8 cellular contexts compared by ENCODE assay signal in the genomic region with DNA sequence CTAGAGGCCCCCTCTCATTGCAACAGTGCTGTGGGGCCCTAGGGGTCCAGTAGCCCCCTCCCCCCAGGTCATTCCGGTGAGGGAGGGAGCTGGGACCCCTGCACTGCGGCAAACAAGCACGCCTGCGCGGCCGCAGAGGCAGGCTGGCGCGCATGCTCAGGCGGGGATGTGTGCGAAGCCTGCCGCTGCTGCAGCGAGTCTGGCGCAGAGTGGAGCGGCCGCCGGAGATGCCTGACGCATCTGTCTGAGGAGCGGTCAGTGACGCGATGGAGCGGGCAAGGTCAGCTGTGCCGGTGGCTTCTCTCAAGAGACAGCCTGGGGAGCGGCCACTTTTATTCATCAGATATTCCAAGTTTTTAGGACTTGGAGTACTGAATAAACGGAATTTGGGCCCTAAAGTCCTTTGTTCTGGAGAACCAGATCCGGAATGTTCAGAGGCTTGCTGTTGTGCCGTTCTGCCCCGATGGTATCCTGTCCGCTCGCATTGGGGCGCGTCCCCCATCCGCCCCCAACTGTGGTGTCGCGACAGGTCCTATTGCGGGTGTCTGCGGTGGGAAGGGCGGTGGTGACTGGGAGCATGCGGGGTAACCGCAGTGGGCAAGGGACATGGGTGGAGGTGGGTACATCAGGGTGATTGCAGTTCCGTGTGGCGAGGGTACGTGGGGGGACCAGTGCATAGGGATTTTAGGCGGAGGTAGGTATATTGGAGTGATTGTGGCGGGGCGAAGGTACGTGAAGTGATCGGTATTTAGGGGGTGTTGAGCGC. TPM values are rescaled to one million over a fixed set of nuclear protein-coding genes. Genes with fewer than 3 reads are reported as not detected.
A peak's percentile ranks its signal among the peaks of the same experiment; 100 is the strongest.
DNase-seq lines count a peak whose midpoint lies in the region; ATAC-seq and TF ChIP-seq lines count a peak whose summit lies in the region.

A gene (plus strand): TSS at position 205 of the 766 bp plus-strand sequence. CDS start 19,467 bp downstream, outside the sequence.
A gene with protein sequence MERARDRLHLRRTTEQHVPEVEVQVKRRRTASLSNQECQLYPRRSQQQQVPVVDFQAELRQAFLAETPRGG (plus strand): TSS at position 205 of the 766 bp plus-strand sequence. CDS start 62 bp downstream, at position 267.

- no peaks in the 10 kb centered on the region for H3F3A ChIP-seq in OCI-LY1 (ENCODE audit: insufficient read depth, low read length)

- H3K79me2 ChIP-seq in OCI-LY1 (ENCODE audit: insufficient read depth, low read length) (peaks cover 18% of the 10 kb centered on the region), fibroblast of lung (ENCODE audit: control insufficient read depth, insufficient read depth, low read length) (peaks cover 27% of the 10 kb centered on the region)

- H3K27ac ChIP-seq in OCI-LY1 (ENCODE audit: low read depth, low read length, poor library complexity, severe bottlenecking) (peak within 1 kb of the TSS; percentile 87), fibroblast of lung (ENCODE audit: insufficient read depth, low read length) (peak within 1 kb of the TSS; percentile 88)
- H3K27ac ChIP-seq in naive thymus-derived CD4-positive, alpha-beta T cell (ENCODE audit: low read depth, low read length), result peak within 1 kb of the TSS; percentile 85

- H4K20me1 ChIP-seq in OCI-LY1 (ENCODE audit: insufficient read depth, low read length), result no peaks in the 10 kb centered on the region
- H4K20me1 ChIP-seq in fibroblast of lung (ENCODE audit: control insufficient read depth, extremely low read depth, insufficient read depth, low read length), result no peaks in the 10 kb centered on the region

- H3K27me3 Mint-ChIP-seq in naive thymus-derived CD4-positive, alpha-beta T cell, result peaks cover 0 to 6% (median 0%) of the 10 kb centered on the region in 5 donors

- H3K4me1 ChIP-seq in OCI-LY1 (ENCODE audit: insufficient read depth, low read length, severe bottlenecking), result peaks cover 6% of the 10 kb centered on the region
- H3K4me1 ChIP-seq in fibroblast of lung (ENCODE audit: control insufficient read depth, extremely low read depth, insufficient read depth, low read length), result no peaks in the 10 kb centered on the region
- H3K4me1 ChIP-seq in naive thymus-derived CD4-positive, alpha-beta T cell (ENCODE audit: control insufficient read depth in 2 of 2, insufficient read depth in 2 of 2, low read length in 2 of 2), result peaks cover 0 to 8% of the 10 kb centered on the region in 2 donors

- H3K4me3 ChIP-seq in OCI-LY1 (ENCODE audit: low read depth, low read length, poor library complexity, severe bottlenecking), result peak within 1 kb of the TSS; percentile 89
- peak within 1 kb of the TSS; percentile 69 to 88 (median 80) for H3K4me3 ChIP-seq in fibroblast of lung (replicated peaks in 1 of 4; ENCODE audit: control extremely low read depth in 1 of 4, insufficient read depth in 1 of 4, low read depth in 3 of 4, low read length in 4 of 4)
- peak within 1 kb of the TSS; percentile 92 for H3K4me3 ChIP-seq in naive thymus-derived CD4-positive, alpha-beta T cell (ENCODE audit: low read length)

- no peaks in the 10 kb centered on the region for H3K9me3 ChIP-seq in OCI-LY1 (ENCODE audit: low read length)
- H3K9me3 ChIP-seq in fibroblast of lung (ENCODE audit: control insufficient read depth, insufficient read depth, low read depth, low read length), result no peaks in the 10 kb centered on the region
- H3K9me3 ChIP-seq in naive thymus-derived CD4-positive, alpha-beta T cell (ENCODE audit: control insufficient read depth in 2 of 3, low read length in 3 of 3), result peaks cover 0 to 16% (median 4%) of the 10 kb centered on the region in 3 experiments

- peak; percentile 55 for ATAC-seq in HG02981 (IDR thresholded peaks at IDR 0.05; ENCODE audit: unreplicated experiment)
- ATAC-seq in naive thymus-derived CD4-positive, alpha-beta T cell, result peak; percentile 56
- ATAC-seq in stimulated activated effector memory CD8-positive, alpha-beta T cell treated with anti-CD3 and anti-CD28 coated beads, Interleukin-12 subunit alpha, Interleukin-12 subunit beta, amount 100 ng/mL, for 72 hours, result peak; percentile 85

- H2AFZ ChIP-seq in OCI-LY1 (ENCODE audit: low read length), result no peak within 1 kb of the TSS
- peak within 1 kb of the TSS; percentile 87 for H2AFZ ChIP-seq in fibroblast of lung (ENCODE audit: low read length)

- H3K9me2 ChIP-seq in OCI-LY1 (ENCODE audit: low read depth, low read length), result no peaks in the 10 kb centered on the region

- H3K9ac ChIP-seq in OCI-LY1 (ENCODE audit: low read length), result peak within 1 kb of the TSS; percentile 78
- H3K9ac ChIP-seq in fibroblast of lung (ENCODE audit: insufficient read depth, low read length), result peak within 1 kb of the TSS; percentile 74

- peaks cover 0 to 23% (median 13%) of the 10 kb centered on the region in 7 donors for H3K4me1 Mint-ChIP-seq in naive thymus-derived CD4-positive, alpha-beta T cell
- H3K4me1 Mint-ChIP-seq in stimulated activated effector memory CD8-positive, alpha-beta T cell treated with anti-CD3 and anti-CD28 coated beads, Interleukin-12 subunit alpha, Interleukin-12 subunit beta, amount 100 ng/mL, for 72 hours, result peaks cover 20% of the 10 kb centered on the region

- in situ Hi-C loops in GM13976 (cut with MboI; ENCODE audit: low sequenced_read_pairs, unreplicated experiment), result loop anchor here (25.0 kb wide), 1 partner anchor 482 kb away; a partner anchor contains a TSS

- intact Hi-C loops in naive thymus-derived CD4-positive, alpha-beta T cell (cut with micrococcal nuclease), result loop anchor here (5.0 to 10.0 kb wide), 6 partner anchors 37 to 1388 kb away; a partner anchor contains a TSS

- peaks cover 4 to 24% (median 14%) of the 10 kb centered on the region in 5 donors for H3K36me3 Mint-ChIP-seq in naive thymus-derived CD4-positive, alpha-beta T cell
- H3K36me3 Mint-ChIP-seq in stimulated activated effector memory CD8-positive, alpha-beta T cell treated with anti-CD3 and anti-CD28 coated beads, Interleukin-12 subunit alpha, Interleukin-12 subunit beta, amount 100 ng/mL, for 72 hours, result peaks cover 16% of the 10 kb centered on the region

- H3K27ac Mint-ChIP-seq in naive thymus-derived CD4-positive, alpha-beta T cell, result peak within 1 kb of the TSS; percentile 90 to 98 (median 97)
- H3K27ac Mint-ChIP-seq in stimulated activated effector memory CD8-positive, alpha-beta T cell treated with anti-CD3 and anti-CD28 coated beads, Interleukin-12 subunit alpha, Interleukin-12 subunit beta, amount 100 ng/mL, for 72 hours, result peak within 1 kb of the TSS; percentile 94

- POLR2A ChIA-PET in naive thymus-derived CD4-positive, alpha-beta T cell (lab: Charles Lee), result interaction anchor here (0.9 kb wide), 1 partner anchor 9 kb away, joined by 3 read pairs; no protein-coding TSS in a partner anchor

- peaks cover 0 to 77% (median 22%) of the 10 kb centered on the region in 11 donors for H3K9me3 Mint-ChIP-seq in naive thymus-derived CD4-positive, alpha-beta T cell
- H3K9me3 Mint-ChIP-seq in stimulated activated effector memory CD8-positive, alpha-beta T cell treated with anti-CD3 and anti-CD28 coated beads, Interleukin-12 subunit alpha, Interleukin-12 subunit beta, amount 100 ng/mL, for 72 hours, result no peaks in the 10 kb centered on the region

- no peaks in the 10 kb centered on the region for H3K27me3 ChIP-seq in OCI-LY1 (ENCODE audit: insufficient read depth, low read length)
- no peaks in the 10 kb centered on the region for H3K27me3 ChIP-seq in fibroblast of lung (ENCODE audit: control insufficient read depth, insufficient read depth, low read length)
- H3K27me3 ChIP-seq in naive thymus-derived CD4-positive, alpha-beta T cell (ENCODE audit: control insufficient read depth in 2 of 2, insufficient read depth in 2 of 2, low read length in 2 of 2), result no peaks in the 10 kb centered on the region

- H3K36me3 ChIP-seq in OCI-LY1 (ENCODE audit: insufficient read depth, low read length), result no peaks in the 10 kb centered on the region; the same call in 1 of the 2 replicates
- H3K36me3 ChIP-seq in fibroblast of lung (ENCODE audit: control insufficient read depth, insufficient read depth, low read length), result no peaks in the 10 kb centered on the region
- peaks cover 0 to 21% (median 0%) of the 10 kb centered on the region in 3 experiments for H3K36me3 ChIP-seq in naive thymus-derived CD4-positive, alpha-beta T cell (ENCODE audit: control insufficient read depth in 2 of 3, insufficient read depth in 3 of 3, low read length in 3 of 3)

- DNase-seq in GM13976 (ENCODE audit: low spot score) (peak; percentile 68), activated T-helper 1 cell treated with Interleukin-2 at 50 U/mL for 16 hours (ENCODE audit: low read depth) (peak; percentile 45), fibroblast of lung (ENCODE audit: low read depth in 2 of 2) (peak; percentile 68 to 79), SW480 (ENCODE audit: low spot score) (no peak)
- DNase-seq in naive thymus-derived CD4-positive, alpha-beta T cell, result peak; percentile 44 to 64 (median 54)
- peak; percentile 34 to 71 for DNase-seq in stimulated activated effector memory CD8-positive, alpha-beta T cell treated with anti-CD3 and anti-CD28 coated beads, Interleukin-12 subunit alpha, Interleukin-12 subunit beta, amount 100 ng/mL, for 72 hours (ENCODE audit: low spot score in 2 of 2)

- TF ChIP-seq CTCF in GM13976 (IDR thresholded peaks at IDR 0.05; ENCODE audit: borderline replicate concordance, control extremely low read depth, extremely low read depth, insufficient read depth, missing control alignments) (no peak), OCI-LY1 (IDR thresholded peaks at IDR 0.05; ENCODE audit: low read length) (no peak), fibroblast of lung (conservative IDR thresholded peaks at IDR 0.05 in 1 of 2, IDR thresholded peaks at IDR 0.05 in 1 of 2; ENCODE audit: low read depth in 1 of 2, low read length in 2 of 2) (no peak)

- H3K4me2 ChIP-seq in OCI-LY1 (ENCODE audit: low read length) (peak within 1 kb of the TSS; percentile 72), fibroblast of lung (ENCODE audit: extremely low read depth, insufficient read depth, low read length) (peak within 1 kb of the TSS; percentile 34)

- CTCF ChIA-PET in naive thymus-derived CD4-positive, alpha-beta T cell (lab: Charles Lee), result no interaction called here

- H3K4me3 Mint-ChIP-seq in naive thymus-derived CD4-positive, alpha-beta T cell, result peak within 1 kb of the TSS; percentile 92 to 99 (median 95)
- H3K4me3 Mint-ChIP-seq in stimulated activated effector memory CD8-positive, alpha-beta T cell treated with anti-CD3 and anti-CD28 coated beads, Interleukin-12 subunit alpha, Interleukin-12 subunit beta, amount 100 ng/mL, for 72 hours, result peak within 1 kb of the TSS; percentile 94

RNA-seq across cellular contexts. Expression of the first gene that starts in this region (rescaled TPM):
- 139 and 163 TPM in 2 replicates for total RNA-seq in fibroblast of lung
- 117 and 139 TPM in 2 replicates for polyA plus RNA-seq in fibroblast of lung
- 84.0 and 98.8 TPM in 2 replicates for polyA plus RNA-seq in fibroblast of lung (2012)
- 70.2 and 73.5 TPM in 2 replicates for polyA minus RNA-seq in fibroblast of lung (ENCODE audit: low replicate concordance)
- total RNA-seq in naive thymus-derived CD4-positive, alpha-beta T cell, result 100 to 1,000 TPM in 2 of 5 experiments, 10 to 100 TPM in 3; 58.1 to 157 (median 95.9) TPM
- 100 to 1,000 TPM; 453 to 468 TPM for polyA plus RNA-seq in naive thymus-derived CD4-positive, alpha-beta T cell

RNA-seq across cellular contexts. Expression of the second gene that starts in this region (rescaled TPM):
- 24.7 and 61.1 TPM in 2 replicates for total RNA-seq in fibroblast of lung
- polyA plus RNA-seq in fibroblast of lung, result 5.0 and 6.4 TPM in 2 replicates
- 66.8 and 69.1 TPM in 2 replicates for polyA plus RNA-seq in fibroblast of lung (2012)
- 6.6 TPM in 1 of 2 replicates, not detected in the other for polyA minus RNA-seq in fibroblast of lung (ENCODE audit: low replicate concordance)
- 10 to 100 TPM in 4 of 5 experiments, 1 to 10 TPM in 1; 4.9 to 38.9 (median 32.7) TPM for total RNA-seq in naive thymus-derived CD4-positive, alpha-beta T cell
- polyA plus RNA-seq in naive thymus-derived CD4-positive, alpha-beta T cell, result 10 to 100 TPM; 49.6 to 53.3 TPM
